9 cellular contexts compared by ENCODE assay signal in the genomic region with DNA sequence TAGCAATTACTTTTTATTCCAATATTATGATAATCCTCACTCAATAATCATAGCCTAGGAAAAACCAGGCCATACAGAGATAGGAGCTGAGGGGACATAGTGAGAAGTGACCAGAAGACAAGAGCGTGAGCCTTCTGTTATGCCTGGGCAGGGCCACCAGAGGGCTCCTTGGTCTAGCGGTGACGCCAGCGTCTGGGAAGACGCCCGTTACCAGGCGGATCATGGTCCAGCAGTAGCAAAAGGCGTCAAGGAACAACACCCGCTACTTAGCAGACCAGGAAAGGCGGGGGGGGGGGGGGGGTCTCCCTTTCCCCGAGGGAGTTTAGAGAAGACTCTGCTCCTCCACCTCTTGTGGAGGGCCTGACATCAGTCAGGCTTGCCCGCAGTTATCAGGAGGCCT. TPM values are rescaled to one million over a fixed set of nuclear protein-coding genes. Genes with fewer than 3 reads are reported as not detected.
DNase-seq lines count a peak whose midpoint lies in the region; ATAC-seq, FAIRE-seq and TF ChIP-seq lines count a peak whose summit lies in the region.
"Not testable (repeated sequence)": the region's sequence is repeated elsewhere in the genome, so short reads cannot be mapped to it uniquely, and the experiment has no call there.
"Had no signal": no experiment of that assay in that cellular context is flagged by ENCODE, and none has a peak within 500 bp of the region (broad histone marks: within the 10 kb centered on the region; RNA-seq: fewer than 3 reads in every experiment).

No MANE protein-coding gene starts in this region.

- H3K9me2 ChIP-seq in PC-9 (ENCODE audit: insufficient read depth), result not testable (repeated sequence)

- H2BK12ac ChIP-seq in H9 (ENCODE audit: insufficient read length, low read depth, low read length), result not testable (repeated sequence)

- not testable (repeated sequence) for H3K9me1 ChIP-seq in K562 (ENCODE audit: control insufficient read depth, insufficient read depth, low read length)

- not testable (repeated sequence) for H3K27ac ChIP-seq in H9 (ENCODE audit: insufficient read length, low read depth, low read length); PC-9; K562 (ENCODE audit: extremely low read depth, low read depth, low read length); esophagus squamous epithelium
- H3K27ac ChIP-seq in sigmoid colon, result peak overlapping the region in 1 of 4 donors; percentile 34

- not testable (repeated sequence) for H2AFZ ChIP-seq in H9 (ENCODE audit: low read length); PC-9; K562 (ENCODE audit: low read depth, low read length)

- H3K36me3 ChIP-seq in PC-9 (ENCODE audit: low read depth), result peaks cover 16% of the 10 kb centered on the region; the same call in 1 of the 2 replicates
- H3K36me3 ChIP-seq in K562 (ENCODE audit: control insufficient read depth, insufficient read depth, low read length), result peaks cover 86% of the 10 kb centered on the region
- H3K36me3 ChIP-seq in esophagus squamous epithelium, result peaks cover 31 to 91% (median 44%) of the 10 kb centered on the region in 3 donors
- H3K36me3 ChIP-seq in sigmoid colon, result peaks cover 32 to 91% (median 58%) of the 10 kb centered on the region in 4 donors

- not testable (repeated sequence) for H3K9ac ChIP-seq in H9 (ENCODE audit: extremely low read depth, insufficient read length, low read length); K562 (ENCODE audit: insufficient read depth in 1 of 2, low read depth in 2 of 2, low read length in 2 of 2)

- CTCF ChIA-PET in AG04449 (lab: Yijun Ruan, JAX) (interaction anchor here (0.7 to 2.8 kb wide), 3 partner anchors 9 to 85 kb away, joined by 3 to 14 read pairs (median 7); partner anchors contain the start of gene CIZ1), K562 (lab: Yijun Ruan, JAX; ENCODE audit: low intra/inter-chr PET ratio) (interaction anchor here (0.5 to 1.6 kb wide), 2 partner anchors 9 to 1602 kb away, joined by 3 read pairs; no protein-coding TSS in a partner anchor)
- CTCF ChIA-PET in PC-9 (lab: Charles Lee), result not testable (repeated sequence)

- not testable (repeated sequence) for H3K27me3 ChIP-seq in H9 (ENCODE audit: insufficient read depth, low read length); PC-9 (ENCODE audit: insufficient read depth, low read depth); K562 (ENCODE audit: control insufficient read depth in 2 of 2, insufficient read depth in 2 of 2, low read length in 2 of 2); esophagus squamous epithelium; sigmoid colon

- peak; percentile 53 to 86 for TF ChIP-seq RAD21 in K562 (CRISPR knock-in tag; conservative IDR thresholded peaks at IDR 0.05 in 1 of 2, IDR thresholded peaks at IDR 0.05 in 1 of 2)

- not testable (repeated sequence) for H3K4me3 ChIP-seq in AG04449 (ENCODE audit: low read depth, low read length); PC-9; K562; esophagus squamous epithelium; sigmoid colon

- H3F3A ChIP-seq in PC-9 (ENCODE audit: insufficient read depth, low read depth), result peaks cover 12% of the 10 kb centered on the region

- H3K4me1 Mint-ChIP-seq in H9, mesothelial cell of epicardium: not testable (repeated sequence)

- H3K9me3 ChIP-seq in H9 (ENCODE audit: control insufficient read depth, low read depth, low read length); PC-9 (ENCODE audit: insufficient read depth, low read depth); K562 (replicated peaks; ENCODE audit: control insufficient read depth, insufficient read depth, low read depth, low read length); esophagus squamous epithelium; sigmoid colon: not testable (repeated sequence)

- TF ChIP-seq CTCF in AG04449 (IDR thresholded peaks at IDR 0.05; ENCODE audit: insufficient read depth, low read length, missing control alignments), result peak; percentile 43
- TF ChIP-seq CTCF in H9 (conservative IDR thresholded peaks at IDR 0.05), result peak; percentile 67
- peak; percentile 44; the same call in 1 of the 2 replicates for TF ChIP-seq CTCF in PC-9 (conservative IDR thresholded peaks at IDR 0.05)
- TF ChIP-seq CTCF in K562 (IDR thresholded peaks at IDR 0.05 in 2 of 3, conservative IDR thresholded peaks at IDR 0.05 in 1 of 3; ENCODE audit: insufficient read depth in 2 of 3, low read depth in 1 of 3, low read length in 3 of 3), result peak; percentile 62 to 74 (median 66)
- TF ChIP-seq CTCF in esophagus squamous epithelium (IDR thresholded peaks at IDR 0.05), result peak in 4 of 6 experiments; percentile 41 to 71 (median 50)
- peak; percentile 17 for TF ChIP-seq CTCF in mesothelial cell of epicardium (IDR thresholded peaks at IDR 0.05; ENCODE audit: unreplicated experiment)
- peak; percentile 9 to 54 (median 38) for TF ChIP-seq CTCF in sigmoid colon (IDR thresholded peaks at IDR 0.05)

- peaks cover 49 to 71% (median 64%) of the 10 kb centered on the region in 3 experiments for H3K36me3 Mint-ChIP-seq in H9 (ENCODE audit: insufficient read depth in 1 of 3, low read depth in 3 of 3)
- H3K36me3 Mint-ChIP-seq in mesothelial cell of epicardium, result peaks cover 54% of the 10 kb centered on the region

- H3K4ac ChIP-seq in H9 (ENCODE audit: low read depth, low read length), result not testable (repeated sequence)

- H3K4me1 ChIP-seq in H9 (ENCODE audit: insufficient read depth, low read length); sigmoid colon: not testable (repeated sequence)
- H3K4me1 ChIP-seq in PC-9 (replicated peaks; ENCODE audit: insufficient read depth) (peaks cover 17% of the 10 kb centered on the region), K562 (replicated peaks in 1 of 2; ENCODE audit: control insufficient read depth in 2 of 2, insufficient read depth in 2 of 2, low read length in 2 of 2) (peaks cover 7 to 29% of the 10 kb centered on the region in 2 experiments; a peak in 4 of 5 replicates), esophagus squamous epithelium (peaks cover 3 to 24% (median 7%) of the 10 kb centered on the region in 3 donors)

- no CpG with 5 or more reads among the region's 12 CpGs for WGBS in H9 (ENCODE audit: extremely low coverage, insufficient read length, low lambda C conversion rate)
- 38% methylated on average over 11 of the region's 12 CpGs for WGBS in K562 (ENCODE audit: insufficient coverage, low coverage, missing lambda C conversion rate)
- WGBS in esophagus squamous epithelium, 2 donors, result 17 to 34% methylated on average over 2 to 7 of the region's 12 CpGs
- 69 to 71% methylated on average over 12 of the region's 12 CpGs for WGBS in sigmoid colon, 2 donors

- not testable (repeated sequence) for FAIRE-seq in K562 (lab: Jason Lieb, UNC)

- not testable (repeated sequence) for TF ChIP-seq POLR2A in K562 (conservative IDR thresholded peaks at IDR 0.05); esophagus squamous epithelium (IDR thresholded peaks at IDR 0.05); sigmoid colon (IDR thresholded peaks at IDR 0.05)

- not testable (repeated sequence) for H3K4me3 Mint-ChIP-seq in H9, mesothelial cell of epicardium

- H3K79me1 ChIP-seq in H9 (ENCODE audit: insufficient read depth, low read depth, low read length, poor library complexity, severe bottlenecking), result not testable (repeated sequence)

- BruUV-seq in PC-9 (replicated peaks; lab: Mats Ljungman, UMichigan); K562 (replicated peaks; lab: Mats Ljungman, UMichigan): not testable (repeated sequence)

- not testable (repeated sequence) for H4K91ac ChIP-seq in H9 (ENCODE audit: insufficient read length, low read depth, low read length)

- not testable (repeated sequence) for H4K8ac ChIP-seq in H9 (replicated peaks; ENCODE audit: insufficient read length, low read depth, low read length)

- H2BK5ac ChIP-seq in H9 (ENCODE audit: insufficient read length, low read length), result not testable (repeated sequence)

- DNase-seq in AG04449 (ENCODE audit: low read depth, low spot score); PC-9; esophagus squamous epithelium (lab: John Stamatoyannopoulos, UW); mesothelial cell of epicardium (ENCODE audit: low spot score in 2 of 2, unreplicated experiment in 2 of 2): not testable (repeated sequence)
- peak; percentile 77 for DNase-seq in H9
- DNase-seq in K562 (ENCODE audit: extremely low read depth in 1 of 4, low spot score in 3 of 4), result peak in 1 of 4 experiments; percentile 73
- DNase-seq in left ventricle myocardium superior, result peak; percentile 72
- DNase-seq in sigmoid colon, result peak; percentile 85

- H3K18ac ChIP-seq in H9 (ENCODE audit: insufficient read length, low read depth, low read length), result not testable (repeated sequence)

- not testable (repeated sequence) for H4K20me1 ChIP-seq in H9 (ENCODE audit: control insufficient read depth, insufficient read depth, insufficient read length); PC-9 (ENCODE audit: insufficient read depth)
- peaks cover 10% of the 10 kb centered on the region; the same call in 1 of the 2 replicates for H4K20me1 ChIP-seq in K562 (replicated peaks; ENCODE audit: control insufficient read depth, insufficient read depth, low read length)

- ATAC-seq in K562, result 0 out of 3 replicates have a peak, but pooled peaks have one; percentile 16
- ATAC-seq in left ventricle myocardium superior, result not testable (repeated sequence)

- POLR2A ChIA-PET in AG04449 (lab: Yijun Ruan, JAX); PC-9 (lab: Charles Lee; ENCODE audit: unreplicated experiment): not testable (repeated sequence)
- POLR2A ChIA-PET in K562 (lab: Yijun Ruan, JAX), result interaction anchor here (7.9 to 12.6 kb wide), 2 partner anchors 11 to 17 kb away, joined by 78 to 155 read pairs; partner anchors contain the start of genes BBLN and CIZ1

- H4K5ac ChIP-seq in H9 (ENCODE audit: insufficient read length, low read depth, low read length), result not testable (repeated sequence)

- not testable (repeated sequence) for H2AK5ac ChIP-seq in H9 (ENCODE audit: insufficient read length, low read length)

- H3K9me3 Mint-ChIP-seq in H9, mesothelial cell of epicardium: not testable (repeated sequence)

- not testable (repeated sequence) for H3K27me3 Mint-ChIP-seq in H9 (ENCODE audit: low read depth); mesothelial cell of epicardium (ENCODE audit: low read depth)

- not testable (repeated sequence) for H2BK20ac ChIP-seq in H9 (ENCODE audit: low read depth, low read length, poor library complexity, severe bottlenecking)

- H3K14ac ChIP-seq in H9 (ENCODE audit: insufficient read depth, low read length), result not testable (repeated sequence)

- not testable (repeated sequence) for H3T11ph ChIP-seq in H9 (ENCODE audit: low read length)

- TF ChIP-seq EP300 in K562 (IDR thresholded peaks at IDR 0.05; ENCODE audit: low read length); sigmoid colon (IDR thresholded peaks at IDR 0.05): not testable (repeated sequence)

- H2BK15ac ChIP-seq in H9 (ENCODE audit: low read depth, low read length), result not testable (repeated sequence)

- H3K79me2 ChIP-seq in H9 (ENCODE audit: insufficient read depth, low read length); PC-9 (ENCODE audit: low read depth); K562 (ENCODE audit: control insufficient read depth, insufficient read depth, low read length): not testable (repeated sequence)

- in situ Hi-C loops in K562 (cut with MboI), result not testable (repeated sequence)

- H3K27ac Mint-ChIP-seq in H9, mesothelial cell of epicardium: not testable (repeated sequence)

- not testable (repeated sequence) for H3K23ac ChIP-seq in H9 (ENCODE audit: insufficient read length, low read depth, low read length)

- H3K4me2 ChIP-seq in H9 (ENCODE audit: insufficient read depth, insufficient read length, low read length); PC-9; K562 (ENCODE audit: insufficient read depth, low read length): not testable (repeated sequence)

- H3K56ac ChIP-seq in H9 (ENCODE audit: insufficient read length, low read depth, low read length), result not testable (repeated sequence)

- intact Hi-C loops in PC-9 (cut with micrococcal nuclease; ENCODE audit: unreplicated experiment); esophagus squamous epithelium (cut with DNase I); left ventricle myocardium superior (cut with micrococcal nuclease); sigmoid colon (cut with DNase I): not testable (repeated sequence)
- intact Hi-C loops in K562 (cut with micrococcal nuclease), result loop anchor here (2.0 kb wide), 1 partner anchor 159 kb away; the partner anchor contains the start of gene SLC27A4

- not testable (repeated sequence) for H2BK120ac ChIP-seq in H9 (ENCODE audit: low read depth, low read length, poor library complexity, severe bottlenecking)

- not testable (repeated sequence) for H3K23me2 ChIP-seq in H9 (ENCODE audit: insufficient read length, low read depth, low read length, poor library complexity, severe bottlenecking)

RNA-seq across cellular contexts. Expression of gene CIZ1, which starts 9.9 kb away (rescaled TPM):
- total RNA-seq in H9 (2021) (101 and 104 TPM in 2 replicates), PC-9 (2021) (164 and 213 TPM in 2 replicates), K562 (2014; rRNA removed) (127 and 164 TPM in 2 replicates), K562 (2014; rRNA removed; fragmentation: Illumina TruSeq; extraction: Trizol) (55.4 and 57.1 TPM in 2 replicates), K562 (2015; rRNA removed; fragmentation: Illumina TruSeq; extraction: Trizol) (83.7 and 87.8 TPM in 2 replicates), K562 (2021) (329 and 330 TPM in 2 replicates), esophagus squamous epithelium (10 to 100 TPM; 31.0 to 74.6 (median 43.7) TPM), left ventricle myocardium superior (76.6 TPM), mesothelial cell of epicardium (152 to 157 TPM (median 155 TPM) in 3 replicates), sigmoid colon (100 to 1,000 TPM in 1 of 4 donors, 10 to 100 TPM in 3; 60.2 to 116 (median 68.5) TPM)
- 263 and 434 TPM in 2 replicates for total RNA-seq in K562 (2011; cell fraction: chromatin; rRNA removed; ENCODE audit: low replicate concordance)
- total RNA-seq in K562 (2011; cell fraction: nucleolus; rRNA removed), result 204 and 208 TPM in 2 replicates
- 222 and 230 TPM in 2 replicates for total RNA-seq in K562 (2011; cell fraction: nucleoplasm; rRNA removed)
- polyA plus RNA-seq in K562 (2011; rRNA removed) (82.1 and 168 TPM in 2 replicates), K562 (2014; fragmentation: Illumina TruSeq; extraction: Trizol) (244 and 291 TPM in 2 replicates), K562 (2014; fragmentation: Nextera tagmentation; extraction: Ambion mirVana) (10 to 100 TPM in 1 of 2 experiments, 1 to 10 TPM in 1; 6.6 to 12.6 TPM), K562 (2014; rRNA removed) (161 and 175 TPM in 2 replicates), sigmoid colon (10 to 100 TPM; 25.7 to 58.3 (median 46.8) TPM)
- polyA plus RNA-seq in K562 (2011; cell fraction: cytosol; rRNA removed), result 139 and 188 TPM in 2 replicates
- polyA plus RNA-seq in K562 (2011; cell fraction: nucleus; rRNA removed), result 284 and 400 TPM in 2 replicates
- 220 and 374 TPM in 2 replicates for polyA plus RNA-seq in K562 (2012)
- 76.1 and 76.4 TPM in 2 replicates for polyA minus RNA-seq in K562 (2011; rRNA and poly(A)+ RNA removed)
- 115 and 157 TPM in 2 replicates for polyA minus RNA-seq in K562 (2011; cell fraction: cytosol; rRNA and poly(A)+ RNA removed)
- polyA minus RNA-seq in K562 (2011; cell fraction: nucleus; rRNA and poly(A)+ RNA removed), result 42.3 and 58.8 TPM in 2 replicates

RNA-seq across cellular contexts. Expression of gene BBLN, which starts 21.4 kb away (rescaled TPM):
- 72.5 and 74.9 TPM in 2 replicates for total RNA-seq in H9 (2021)
- 154 and 213 TPM in 2 replicates for total RNA-seq in PC-9 (2021)
- 24.5 and 53.9 TPM in 2 replicates for total RNA-seq in K562 (2011; cell fraction: chromatin; rRNA removed; ENCODE audit: low replicate concordance)
- 72.0 and 78.0 TPM in 2 replicates for total RNA-seq in K562 (2011; cell fraction: nucleolus; rRNA removed)
- 65.8 and 106 TPM in 2 replicates for total RNA-seq in K562 (2011; cell fraction: nucleoplasm; rRNA removed)
- total RNA-seq in K562 (2014; rRNA removed), result 331 and 433 TPM in 2 replicates
- 11.5 and 11.9 TPM in 2 replicates for total RNA-seq in K562 (2014; rRNA removed; fragmentation: Illumina TruSeq; extraction: Trizol)
- 109 and 123 TPM in 2 replicates for total RNA-seq in K562 (2015; rRNA removed; fragmentation: Illumina TruSeq; extraction: Trizol)
- total RNA-seq in K562 (2021), result 172 and 177 TPM in 2 replicates
- 87.1 and 125 TPM in 2 replicates for polyA plus RNA-seq in K562 (2011; rRNA removed)
- polyA plus RNA-seq in K562 (2011; cell fraction: cytosol; rRNA removed), result 256 and 738 TPM in 2 replicates
- 139 and 249 TPM in 2 replicates for polyA plus RNA-seq in K562 (2011; cell fraction: nucleus; rRNA removed)
- 180 and 393 TPM in 2 replicates for polyA plus RNA-seq in K562 (2012)
- 30.1 and 181 TPM in 2 replicates for polyA plus RNA-seq in K562 (2014; fragmentation: Illumina TruSeq; extraction: Trizol)
- polyA plus RNA-seq in K562 (2014; fragmentation: Nextera tagmentation; extraction: Ambion mirVana), result 10 to 100 TPM in 1 of 2 experiments, 1 to 10 TPM in 1; 4.2 to 13.7 TPM
- 191 and 213 TPM in 2 replicates for polyA plus RNA-seq in K562 (2014; rRNA removed)
- polyA minus RNA-seq in K562 (2011; rRNA and poly(A)+ RNA removed), result 19.8 and 21.1 TPM in 2 replicates
- polyA minus RNA-seq in K562 (2011; cell fraction: cytosol; rRNA and poly(A)+ RNA removed), result 74.5 and 112 TPM in 2 replicates
- 29.6 and 47.0 TPM in 2 replicates for polyA minus RNA-seq in K562 (2011; cell fraction: nucleus; rRNA and poly(A)+ RNA removed)
- total RNA-seq in esophagus squamous epithelium, result 100 to 1,000 TPM; 124 to 214 (median 162) TPM
- total RNA-seq in left ventricle myocardium superior, result 41.7 TPM
- 60.7 to 64.4 TPM (median 63.1 TPM) in 3 replicates for total RNA-seq in mesothelial cell of epicardium
- total RNA-seq in sigmoid colon, result 100 to 1,000 TPM; 158 to 273 (median 204) TPM
- 100 to 1,000 TPM; 111 to 123 (median 113) TPM for polyA plus RNA-seq in sigmoid colon

RNA-seq across cellular contexts. Expression of gene DNM1, which starts 21.7 kb away (rescaled TPM):
- total RNA-seq in H9 (2021) (54.3 and 58.0 TPM in 2 replicates), PC-9 (2021) (134 and 148 TPM in 2 replicates), K562 (2014; rRNA removed) (6.6 and 7.9 TPM in 2 replicates), K562 (2014; rRNA removed; fragmentation: Illumina TruSeq; extraction: Trizol) (4.5 and 5.2 TPM in 2 replicates), K562 (2015; rRNA removed; fragmentation: Illumina TruSeq; extraction: Trizol) (8.4 and 9.1 TPM in 2 replicates), K562 (2021) (20.7 and 23.1 TPM in 2 replicates), esophagus squamous epithelium (1 to 10 TPM; 1.3 to 9.7 (median 1.6) TPM), left ventricle myocardium superior (5.4 TPM), mesothelial cell of epicardium (86.8 to 98.6 TPM (median 89.2 TPM) in 3 replicates), sigmoid colon (10 to 100 TPM in 2 of 4 donors, 1 to 10 TPM in 2; 7.7 to 40.2 (median 12.9) TPM)
- 88.0 and 181 TPM in 2 replicates for total RNA-seq in K562 (2011; cell fraction: chromatin; rRNA removed; ENCODE audit: low replicate concordance)
- total RNA-seq in K562 (2011; cell fraction: nucleolus; rRNA removed), result 88.4 and 99.1 TPM in 2 replicates
- total RNA-seq in K562 (2011; cell fraction: nucleoplasm; rRNA removed), result 92.3 and 124 TPM in 2 replicates
- polyA plus RNA-seq in K562 (2011; rRNA removed) (9.5 and 33.1 TPM in 2 replicates), K562 (2014; fragmentation: Illumina TruSeq; extraction: Trizol) (10.0 and 15.5 TPM in 2 replicates), K562 (2014; fragmentation: Nextera tagmentation; extraction: Ambion mirVana) (under 1 TPM; 0.39 to 0.58 TPM), K562 (2014; rRNA removed) (17.6 TPM in 2 replicates), sigmoid colon (1 to 10 TPM in 2 of 3 donors, under 1 TPM in 1; 0.46 to 9.3 (median 1.2) TPM)
- 7.7 and 11.1 TPM in 2 replicates for polyA plus RNA-seq in K562 (2011; cell fraction: cytosol; rRNA removed)
- 108 and 126 TPM in 2 replicates for polyA plus RNA-seq in K562 (2011; cell fraction: nucleus; rRNA removed)
- polyA plus RNA-seq in K562 (2012), result 15.9 and 25.7 TPM in 2 replicates
- polyA minus RNA-seq in K562 (2011; rRNA and poly(A)+ RNA removed), result 19.1 and 29.6 TPM in 2 replicates
- 6.7 and 22.4 TPM in 2 replicates for polyA minus RNA-seq in K562 (2011; cell fraction: cytosol; rRNA and poly(A)+ RNA removed)
- polyA minus RNA-seq in K562 (2011; cell fraction: nucleus; rRNA and poly(A)+ RNA removed), result 55.2 and 137 TPM in 2 replicates

RNA-seq across cellular contexts. Expression of gene LCN2, which starts 32.2 kb away (rescaled TPM):
- total RNA-seq in H9 (2021) (not detected in 2 replicates), PC-9 (2021) (430 and 537 TPM in 2 replicates), K562 (2014; rRNA removed) (0.20 and 0.54 TPM in 2 replicates), K562 (2014; rRNA removed; fragmentation: Illumina TruSeq; extraction: Trizol) (0.47 TPM in 1 of 2 replicates, not detected in the other), K562 (2015; rRNA removed; fragmentation: Illumina TruSeq; extraction: Trizol) (not detected in 2 replicates), K562 (2021) (0.40 and 0.72 TPM in 2 replicates), esophagus squamous epithelium (100 to 1,000 TPM in 3 of 4 donors, 10 to 100 TPM in 1; 36.2 to 931 (median 809) TPM), left ventricle myocardium superior (0.32 TPM), mesothelial cell of epicardium (not detected in 3 replicates), sigmoid colon (not detected)
- 0.58 and 2.0 TPM in 2 replicates for total RNA-seq in K562 (2011; cell fraction: chromatin; rRNA removed; ENCODE audit: low replicate concordance)
- 1.1 and 1.3 TPM in 2 replicates for total RNA-seq in K562 (2011; cell fraction: nucleolus; rRNA removed)
- 1.7 TPM in 1 of 2 replicates, not detected in the other for total RNA-seq in K562 (2011; cell fraction: nucleoplasm; rRNA removed)
- polyA plus RNA-seq in K562 (2011; rRNA removed) (0.60 and 1.2 TPM in 2 replicates), K562 (2014; fragmentation: Illumina TruSeq; extraction: Trizol) (0.22 and 1.0 TPM in 2 replicates), K562 (2014; fragmentation: Nextera tagmentation; extraction: Ambion mirVana) (under 1 TPM; 0.10 to 0.11 TPM), K562 (2014; rRNA removed) (0.21 and 0.65 TPM in 2 replicates), sigmoid colon (1,000 to 10,000 TPM in 1 of 3 donors, 10 to 100 TPM in 1, 1 to 10 TPM in 1; 9.6 to 1,818 (median 79.8) TPM)
- 0.40 and 0.69 TPM in 2 replicates for polyA plus RNA-seq in K562 (2011; cell fraction: cytosol; rRNA removed)
- polyA plus RNA-seq in K562 (2011; cell fraction: nucleus; rRNA removed), result 3.3 and 4.8 TPM in 2 replicates
- polyA plus RNA-seq in K562 (2012), result 0.16 and 0.37 TPM in 2 replicates
- polyA minus RNA-seq in K562 (2011; rRNA and poly(A)+ RNA removed), result 1.2 and 1.4 TPM in 2 replicates
- not detected in 2 replicates for polyA minus RNA-seq in K562 (2011; cell fraction: cytosol; rRNA and poly(A)+ RNA removed)
- not detected in 2 replicates for polyA minus RNA-seq in K562 (2011; cell fraction: nucleus; rRNA and poly(A)+ RNA removed)
- total RNA-seq: activated T-helper 2 cell treated with anti-CD3 and anti-CD28 coated beads, Interferon-gamma antibody, Interleukin-2, Interleukin-4, amounts not matched to agents 10 μg/mL and 5 μg/mL and 100 μg/mL, durations not matched to agents 14 hours and 24 hours and 36 hours had no signal

RNA-seq across cellular contexts. Expression of gene PTGES2, which starts 54.0 kb away (rescaled TPM):
- total RNA-seq in H9 (2021), result 60.4 and 63.9 TPM in 2 replicates
- total RNA-seq in PC-9 (2021), result 95.2 and 124 TPM in 2 replicates
- total RNA-seq in K562 (2011; cell fraction: chromatin; rRNA removed; ENCODE audit: low replicate concordance), result 91.2 and 285 TPM in 2 replicates
- total RNA-seq in K562 (2011; cell fraction: nucleolus; rRNA removed), result 223 and 287 TPM in 2 replicates
- 132 and 134 TPM in 2 replicates for total RNA-seq in K562 (2011; cell fraction: nucleoplasm; rRNA removed)
- 196 and 257 TPM in 2 replicates for total RNA-seq in K562 (2014; rRNA removed)
- total RNA-seq in K562 (2014; rRNA removed; fragmentation: Illumina TruSeq; extraction: Trizol), result 34.3 and 50.3 TPM in 2 replicates
- total RNA-seq in K562 (2015; rRNA removed; fragmentation: Illumina TruSeq; extraction: Trizol), result 98.9 and 102 TPM in 2 replicates
- total RNA-seq in K562 (2021), result 135 and 137 TPM in 2 replicates
- polyA plus RNA-seq in K562 (2011; rRNA removed), result 90.1 and 106 TPM in 2 replicates
- polyA plus RNA-seq in K562 (2011; cell fraction: cytosol; rRNA removed), result 92.2 and 177 TPM in 2 replicates
- polyA plus RNA-seq in K562 (2011; cell fraction: nucleus; rRNA removed), result 244 and 370 TPM in 2 replicates
- polyA plus RNA-seq in K562 (2012), result 94.0 and 96.2 TPM in 2 replicates
- 89.2 and 128 TPM in 2 replicates for polyA plus RNA-seq in K562 (2014; fragmentation: Illumina TruSeq; extraction: Trizol)
- polyA plus RNA-seq in K562 (2014; fragmentation: Nextera tagmentation; extraction: Ambion mirVana), result 1 to 10 TPM; 2.4 to 6.2 TPM
- 128 and 149 TPM in 2 replicates for polyA plus RNA-seq in K562 (2014; rRNA removed)
- polyA minus RNA-seq in K562 (2011; rRNA and poly(A)+ RNA removed), result 49.5 and 74.8 TPM in 2 replicates
- 57.2 and 75.5 TPM in 2 replicates for polyA minus RNA-seq in K562 (2011; cell fraction: cytosol; rRNA and poly(A)+ RNA removed)
- polyA minus RNA-seq in K562 (2011; cell fraction: nucleus; rRNA and poly(A)+ RNA removed), result 73.1 and 77.3 TPM in 2 replicates
- 100 to 1,000 TPM in 1 of 4 donors, 10 to 100 TPM in 3; 54.2 to 118 (median 83.0) TPM for total RNA-seq in esophagus squamous epithelium
- 157 TPM for total RNA-seq in left ventricle myocardium superior
- total RNA-seq in mesothelial cell of epicardium, result 70.0 to 74.8 TPM (median 72.6 TPM) in 3 replicates
- total RNA-seq in sigmoid colon, result 100 to 1,000 TPM in 2 of 4 donors, 10 to 100 TPM in 2; 60.0 to 119 (median 97.5) TPM
- 10 to 100 TPM; 56.5 to 82.2 (median 66.1) TPM for polyA plus RNA-seq in sigmoid colon

Comparison
In these comparisons a context has a peak if more than half of its experiments do, and no peak if none do; other contexts are left out.
1. CTCF ChIP-seq: peak in every context shown above with its lines; median percentile 67 in H9; 66 in K562; 50 in esophagus squamous epithelium; 44 in PC-9; 43 in AG04449; 38 in sigmoid colon; 17 in mesothelial cell of epicardium.